28 cellular contexts compared by ENCODE assay signal in genomic region chr17:82263641-82264040, GRCh38. TPM values are rescaled to one million over a fixed set of nuclear protein-coding genes. Genes with fewer than 3 reads are reported as not detected.
DNase-seq lines count a peak whose midpoint lies in the region; TF ChIP-seq lines count a peak whose summit lies in the region.
"Had no signal": no experiment of that assay in that cellular context is flagged by ENCODE, and none has a peak within 500 bp of the region (broad histone marks: within the 10 kb centered on the region; RNA-seq: fewer than 3 reads in every experiment).

No MANE protein-coding gene starts in this region.

- intact Hi-C loops in esophagus muscularis mucosa (cut with DNase I) (no loop called here), stomach (cut with DNase I; ENCODE audit: low total_unique reads) (no loop called here)

- H3K27me3 ChIP-seq in esophagus muscularis mucosa (no peaks in the 10 kb centered on the region), stomach (no peaks in the 10 kb centered on the region)
- H3K27me3 ChIP-seq: SJSA1 had no signal

- peak overlapping the region in 2 of 3 donors; percentile 50 to 71 for H3K27ac Mint-ChIP-seq in IgD-negative memory B cell
- H3K27ac Mint-ChIP-seq in endothelial cell (ENCODE audit: unreplicated experiment): no peak overlapping the region
- H3K27ac Mint-ChIP-seq: CD8-positive, alpha-beta T cell had no signal

- H3K9me3 Mint-ChIP-seq in IgD-negative memory B cell: no peaks in the 10 kb centered on the region
- H3K9me3 Mint-ChIP-seq in endothelial cell (ENCODE audit: unreplicated experiment): no peaks in the 10 kb centered on the region
- H3K9me3 Mint-ChIP-seq: CD8-positive, alpha-beta T cell had no signal

- TF ChIP-seq CTCF in RWPE1 (conservative IDR thresholded peaks at IDR 0.05; ENCODE audit: low read depth) (no peak), esophagus muscularis mucosa (IDR thresholded peaks at IDR 0.05) (no peak), stomach (IDR thresholded peaks at IDR 0.05) (no peak), endothelial cell (IDR thresholded peaks at IDR 0.05; ENCODE audit: unreplicated experiment) (no peak)

- H3K4me3 Mint-ChIP-seq in IgD-negative memory B cell (no peak overlapping the region), endothelial cell (ENCODE audit: unreplicated experiment) (no peak overlapping the region)
- H3K4me3 Mint-ChIP-seq: CD8-positive, alpha-beta T cell had no signal

- peaks cover 1% of the 10 kb centered on the region for H3K36me3 Mint-ChIP-seq in IgD-negative memory B cell
- H3K36me3 Mint-ChIP-seq in endothelial cell (ENCODE audit: low read depth, unreplicated experiment): peaks cover 71% of the 10 kb centered on the region

- TF ChIP-seq EP300 in esophagus muscularis mucosa (IDR thresholded peaks at IDR 0.05): no peak
- TF ChIP-seq EP300 in stomach (IDR thresholded peaks at IDR 0.05): no peak

- no peak for TF ChIP-seq POLR2A in esophagus muscularis mucosa (IDR thresholded peaks at IDR 0.05; ENCODE audit: low read depth)
- no peak for TF ChIP-seq POLR2A in stomach (IDR thresholded peaks at IDR 0.05)

- H3K4me3 ChIP-seq in esophagus muscularis mucosa: no peak overlapping the region
- peak overlapping the region in 1 of 4 donors; percentile 0 for H3K4me3 ChIP-seq in stomach
- H3K4me3 ChIP-seq: GM12878, SJSA1 had no signal

- peaks cover 39 to 86% (median 80%) of the 10 kb centered on the region in 4 donors for H3K36me3 ChIP-seq in esophagus muscularis mucosa
- H3K36me3 ChIP-seq in stomach: peaks cover 71 to 81% (median 80%) of the 10 kb centered on the region in 4 donors

- peak overlapping the region; percentile 48 for H3K27ac ChIP-seq in RWPE1
- peak overlapping the region; percentile 3 to 99 (median 37) for H3K27ac ChIP-seq in esophagus muscularis mucosa (replicated peaks in 1 of 4)
- peak overlapping the region; percentile 6 to 100 (median 54) for H3K27ac ChIP-seq in stomach
- H3K27ac ChIP-seq: C4-2B, SJSA1 had no signal

- DNase-seq in RWPE1 (ENCODE audit: low spot score): no peak
- DNase-seq in esophagus muscularis mucosa (ENCODE audit: extremely low spot score): no peak
- no peak for DNase-seq in stomach
- DNase-seq in RPMI8226: no peak
- no peak for DNase-seq in endothelial cell (ENCODE audit: low spot score)
- no peak for DNase-seq in NCI-H146 treated with DMSO at 0.1 percent for 48 hours (lab: John Stamatoyannopoulos, UW; ENCODE audit: unreplicated experiment)
- DNase-seq: Caco-2; CD8-positive, alpha-beta T cell; DMS 273 treated with DMSO at 0.1 percent for 48 hours; DMS79; EL; GDM1; HCEC 1CT; Kasumi-1; MV-4-11; NCI-H1105; NCI-H1436 treated with DMSO at 0.1 percent for 48 hours; NCI-H1930; NCI-H2107; NCI-H524; NCI-H748 treated with DMSO at 0.1 percent for 48 hours; Right ventricle myocardium superior had no signal

- CTCF ChIA-PET in RWPE1 (lab: Yijun Ruan, JAX): no interaction called here

- H3K4me1 Mint-ChIP-seq in IgD-negative memory B cell: peaks cover 11 to 15% (median 12%) of the 10 kb centered on the region in 3 donors
- peaks cover 3% of the 10 kb centered on the region for H3K4me1 Mint-ChIP-seq in endothelial cell (ENCODE audit: unreplicated experiment)

- POLR2A ChIA-PET in RWPE1 (lab: Yijun Ruan, JAX; ENCODE audit: low non-redundant PET): no interaction called here

- H3K4me1 ChIP-seq in esophagus muscularis mucosa: peaks cover 29 to 64% (median 52%) of the 10 kb centered on the region in 4 donors
- peaks cover 36 to 76% (median 52%) of the 10 kb centered on the region in 4 donors for H3K4me1 ChIP-seq in stomach

- H3K27me3 Mint-ChIP-seq in IgD-negative memory B cell (no peaks in the 10 kb centered on the region), endothelial cell (ENCODE audit: unreplicated experiment) (peaks cover 3% of the 10 kb centered on the region)

- no peaks in the 10 kb centered on the region for H3K9me3 ChIP-seq in esophagus muscularis mucosa
- no peaks in the 10 kb centered on the region for H3K9me3 ChIP-seq in stomach
- H3K9me3 ChIP-seq: Caco-2, SJSA1 had no signal

- WGBS in esophagus muscularis mucosa: 82% methylated on average over 7 of the region's 9 CpGs
- 40 to 70% (median 69%) methylated on average over 9 of the region's 9 CpGs for WGBS in stomach, 5 donors

RNA-seq across cellular contexts. Expression of gene CSNK1D, which starts 9.9 kb away (rescaled TPM):
- polyA plus RNA-seq in IgD-negative memory B cell (78.3 TPM), stomach (10 to 100 TPM; 55.9 to 66.7 (median 65.4) TPM)
- total RNA-seq in esophagus muscularis mucosa (10 to 100 TPM; 47.2 to 65.5 (median 61.0) TPM), stomach (100 to 1,000 TPM in 4 of 5 donors, 10 to 100 TPM in 1; 58.0 to 180 (median 140) TPM), endothelial cell (ENCODE audit: unreplicated experiment) (149 TPM)

RNA-seq across cellular contexts. Expression of gene SLC16A3, which starts 34.8 kb away (rescaled TPM):
- polyA plus RNA-seq in IgD-negative memory B cell (3.7 TPM), stomach (10 to 100 TPM in 2 of 3 donors, 1 to 10 TPM in 1; 4.9 to 39.8 (median 20.4) TPM)
- total RNA-seq in esophagus muscularis mucosa (10 to 100 TPM; 17.0 to 28.8 (median 23.4) TPM), stomach (10 to 100 TPM; 29.2 to 87.9 (median 53.3) TPM), endothelial cell (ENCODE audit: unreplicated experiment) (76.2 TPM)

RNA-seq across cellular contexts. Expression of gene CCDC57, which starts 51.0 kb away (rescaled TPM):
- polyA plus RNA-seq in IgD-negative memory B cell: 34.1 TPM
- total RNA-seq in esophagus muscularis mucosa: 10 to 100 TPM in 3 of 4 donors, 1 to 10 TPM in 1; 8.4 to 21.6 (median 16.4) TPM
- 100 to 1,000 TPM in 1 of 5 donors, 10 to 100 TPM in 4; 43.9 to 166 (median 90.6) TPM for total RNA-seq in stomach
- 10 to 100 TPM; 50.9 to 75.5 (median 72.5) TPM for polyA plus RNA-seq in stomach
- total RNA-seq in endothelial cell (ENCODE audit: unreplicated experiment): 37.2 TPM

RNA-seq across cellular contexts. Expression of gene CD7, which starts 53.8 kb away (rescaled TPM):
- polyA plus RNA-seq in IgD-negative memory B cell (4.4 TPM), stomach (1 to 10 TPM; 2.1 to 8.6 (median 3.7) TPM)
- total RNA-seq in esophagus muscularis mucosa (1 to 10 TPM in 2 of 4 donors, under 1 TPM in 1, not detected in 1; 0.91 to 5.7 (median 2.0) TPM), stomach (1 to 10 TPM in 2 of 5 donors, not detected in 3; 2.0 to 4.3 TPM), endothelial cell (ENCODE audit: unreplicated experiment) (not detected)
- total RNA-seq: A673, M059J, SJSA1 had no signal
- polyA plus RNA-seq: GM12878 had no signal
